Comparison of ENCODE assay signal across 8 cellular contexts in genomic region chr19:45078390-45079062, GRCh38. TPM values are rescaled to one million over a fixed set of nuclear protein-coding genes. Genes with fewer than 3 reads are reported as not detected.
A peak's percentile ranks its signal among the peaks of the same experiment; 100 is the strongest.
DNase-seq lines count a peak whose midpoint lies in the region; ATAC-seq and TF ChIP-seq lines count a peak whose summit lies in the region.

No MANE protein-coding gene starts in this region.

- H3K27me3 ChIP-seq in BE2C (no peaks in the 10 kb centered on the region), Karpas-422 (ENCODE audit: low read length) (no peaks in the 10 kb centered on the region), dorsolateral prefrontal cortex (no peaks in the 10 kb centered on the region)

- peaks cover 24% of the 10 kb centered on the region for H4K20me1 ChIP-seq in Karpas-422 (ENCODE audit: insufficient read depth, low read depth, low read length)

- no peak for DNase-seq in BE2C
- no peak for DNase-seq in Karpas-422
- DNase-seq in dorsolateral prefrontal cortex = no peak
- no peak for DNase-seq in erythroblast (lab: John Stamatoyannopoulos, UW)
- no peak for DNase-seq in head of caudate nucleus

- H3K4me3 Mint-ChIP-seq in nephron = peak overlapping the region; percentile 98 to 100 (median 99)

- TF ChIP-seq CTCF in BE2C (IDR thresholded peaks at IDR 0.05; ENCODE audit: low read depth, low read length) = no peak
- no peak for TF ChIP-seq CTCF in dorsolateral prefrontal cortex (IDR thresholded peaks at IDR 0.05 in 54 of 56, conservative IDR thresholded peaks at IDR 0.05 in 2 of 56; ENCODE audit: low read depth in 1 of 56, partially characterized antibody in 56 of 56)
- no peak for TF ChIP-seq CTCF in nephron (IDR thresholded peaks at IDR 0.05; ENCODE audit: unreplicated experiment in 3 of 3)

- peak overlapping the region; percentile 96 for H3K27ac ChIP-seq in Karpas-422 (ENCODE audit: low read length)
- H3K27ac ChIP-seq in dorsolateral prefrontal cortex = peak overlapping the region in 23 of 59 donors; percentile 3 to 87 (median 61)

- peak overlapping the region; percentile 100 for H3K4me3 ChIP-seq in BE2C (ENCODE audit: low read depth, low read length)
- peak overlapping the region; percentile 94 for H3K4me3 ChIP-seq in Karpas-422 (ENCODE audit: low read length)
- H3K4me3 ChIP-seq in dorsolateral prefrontal cortex = peak overlapping the region; percentile 66 to 98 (median 91)

- H3K4me1 ChIP-seq in BE2C = peaks cover 7% of the 10 kb centered on the region
- H3K4me1 ChIP-seq in Karpas-422 (ENCODE audit: low read length) = peaks cover 47% of the 10 kb centered on the region

- H3K9me2 ChIP-seq in Karpas-422 (replicated peaks; ENCODE audit: insufficient read depth, low read length) = no peaks in the 10 kb centered on the region

- H3K27me3 Mint-ChIP-seq in nephron (ENCODE audit: low read depth) = peaks cover 29% of the 10 kb centered on the region

- H3K9ac ChIP-seq in Karpas-422 (ENCODE audit: low read length) = peak overlapping the region; percentile 98

- H3K4me1 Mint-ChIP-seq in nephron = peaks cover 21% of the 10 kb centered on the region

- ATAC-seq in HG02678 (IDR thresholded peaks at IDR 0.05; ENCODE audit: unreplicated experiment) = no peak
- ATAC-seq in GM18858 (IDR thresholded peaks at IDR 0.05; ENCODE audit: unreplicated experiment) = no peak

- no peak for TF ChIP-seq POLR2A in erythroblast (IDR thresholded peaks at IDR 0.05; ENCODE audit: low read length)

- peak overlapping the region; percentile 20; the same call in 1 of the 2 replicates for H2AFZ ChIP-seq in Karpas-422 (ENCODE audit: low read length)

- peaks cover 12% of the 10 kb centered on the region for H3K36me3 Mint-ChIP-seq in nephron (ENCODE audit: low read depth)

- intact Hi-C loops in dorsolateral prefrontal cortex (cut with DNase I) = no loop called here
- intact Hi-C loops in head of caudate nucleus (cut with DNase I) = no loop called here

- H3K79me2 ChIP-seq in Karpas-422 (ENCODE audit: low read length) = peaks cover 81% of the 10 kb centered on the region

- H3K4me2 ChIP-seq in Karpas-422 (ENCODE audit: low read depth, low read length, poor library complexity, severe bottlenecking) = peak overlapping the region; percentile 91

- H3K9me3 ChIP-seq in BE2C = no peaks in the 10 kb centered on the region
- H3K9me3 ChIP-seq in Karpas-422 (ENCODE audit: low read length) = no peaks in the 10 kb centered on the region

- no peak overlapping the region for H3K27ac Mint-ChIP-seq in nephron

- H3K36me3 ChIP-seq in BE2C (peaks cover 17% of the 10 kb centered on the region), Karpas-422 (ENCODE audit: insufficient read depth, low read length) (peaks cover 31% of the 10 kb centered on the region)

- no peaks in the 10 kb centered on the region for H3K9me3 Mint-ChIP-seq in nephron

RNA-seq across cellular contexts. Expression of gene GEMIN7, which starts 0.5 kb away (rescaled TPM):
- 67.8 TPM for polyA plus RNA-seq in BE2C (2012; ENCODE audit: insufficient read depth, insufficient read length, low read depth)
- total RNA-seq in Karpas-422 (2014; rRNA removed; shearing (Covaris generic); ENCODE audit: low replicate concordance) = 85.2 and 91.1 TPM in 2 replicates
- 10 to 100 TPM in 115 of 120 experiments, 1 to 10 TPM in 5; 5.0 to 26.4 (median 16.3) TPM for total RNA-seq in dorsolateral prefrontal cortex

RNA-seq across cellular contexts. Expression of gene ZNF296, which starts 2.2 kb away (rescaled TPM):
- polyA plus RNA-seq in BE2C (2012; ENCODE audit: insufficient read depth, insufficient read length, low read depth) = 4.9 TPM
- 3.9 and 4.7 TPM in 2 replicates for total RNA-seq in Karpas-422 (2014; rRNA removed; shearing (Covaris generic); ENCODE audit: low replicate concordance)
- 1 to 10 TPM in 79 of 120 experiments, under 1 TPM in 41; 0.36 to 3.5 (median 1.3) TPM for total RNA-seq in dorsolateral prefrontal cortex

RNA-seq across cellular contexts. Expression of gene PPP1R37, which starts 14.5 kb away (rescaled TPM):
- 59.0 TPM for polyA plus RNA-seq in BE2C (2012; ENCODE audit: insufficient read depth, insufficient read length, low read depth)
- total RNA-seq in Karpas-422 (2014; rRNA removed; shearing (Covaris generic); ENCODE audit: low replicate concordance) = 8.0 and 21.0 TPM in 2 replicates
- total RNA-seq in dorsolateral prefrontal cortex = 10 to 100 TPM; 33.6 to 77.3 (median 54.0) TPM

RNA-seq across cellular contexts. Expression of gene CLASRP, which starts 39.7 kb away (rescaled TPM):
- 134 TPM for polyA plus RNA-seq in BE2C (2012; ENCODE audit: insufficient read depth, insufficient read length, low read depth)
- total RNA-seq in Karpas-422 (2014; rRNA removed; shearing (Covaris generic); ENCODE audit: low replicate concordance) = 22.7 and 41.9 TPM in 2 replicates
- 100 to 1,000 TPM in 71 of 120 experiments, 10 to 100 TPM in 49; 51.6 to 162 (median 105) TPM for total RNA-seq in dorsolateral prefrontal cortex
